34 cellular contexts compared by ENCODE assay signal in genomic region chr6:41884957-41885356, GRCh38.
"Had no signal": no experiment of that assay in that cellular context is flagged by ENCODE, and none has a peak within 500 bp of the region (broad histone marks: within the 10 kb centered on the region; RNA-seq: fewer than 3 reads in every experiment).

No MANE protein-coding gene starts in this region.

- H3K4me3 ChIP-seq: MG63 had no signal

- H3K9me3 ChIP-seq: MG63 had no signal

- H3K27me3 ChIP-seq: MG63 had no signal

- H3K36me3 ChIP-seq: MG63 had no signal

- DNase-seq: Karpas-422, Kasumi-1, MG63, MM.1S, MV-4-11, NCI-H1048, NCI-H1092, NCI-H1092 treated with DMSO at 0.1 percent for 48 hours, NCI-H1105, NCI-H1105 treated with DMSO at 0.1 percent for 48 hours, NCI-H1417, NCI-H1417 treated with DMSO at 0.1 percent for 48 hours, NCI-H1436, NCI-H1436 treated with DMSO at 0.1 percent for 48 hours, NCI-H146, NCI-H1694, NCI-H1694 treated with DMSO at 0.1 percent for 48 hours, NCI-H187, NCI-H187 treated with DMSO at 0.1 percent for 48 hours, NCI-H1930, NCI-H2029, NCI-H2029 treated with DMSO at 0.1 percent for 48 hours, NCI-H2081, NCI-H2081 treated with DMSO at 0.1 percent for 48 hours, NCI-H2107, NCI-H2171, NCI-H2171 treated with DMSO at 0.1 percent for 48 hours, NCI-H2227 treated with DMSO at 0.1 percent for 48 hours, NCI-H226, NCI-H345, NCI-H446, NCI-H446 treated with DMSO at 0.1 percent for 48 hours, NCI-H510A, NCI-H510A treated with DMSO at 0.1 percent for 48 hours had no signal
